22 cellular contexts compared by ENCODE assay signal in genomic region chr9:114338187-114338586, GRCh38. TPM values are rescaled to one million over a fixed set of nuclear protein-coding genes. Genes with fewer than 3 reads are reported as not detected.
A peak's percentile ranks its signal among the peaks of the same experiment; 100 is the strongest.
DNase-seq lines count a peak whose midpoint lies in the region; ATAC-seq, FAIRE-seq and TF ChIP-seq lines count a peak whose summit lies in the region.
"Had no signal": no experiment of that assay in that cellular context is flagged by ENCODE, and none has a peak within 500 bp of the region (broad histone marks: within the 10 kb centered on the region; RNA-seq: fewer than 3 reads in every experiment).

No MANE protein-coding gene starts in this region.

- peak; percentile 79 for FAIRE-seq in GM12878 (lab: Jason Lieb, UNC)
- FAIRE-seq: GM19239 had no signal

- H3K4me1 Mint-ChIP-seq in T-helper 1 cell treated with Interleukin-12 subunit alpha and Interleukin-12 subunit beta and Interleukin-4 antibody, amounts not matched to agents 30 μg/mL and 1 μg/mL, for 36 hours (ENCODE audit: low read depth), result peaks cover 20% of the 10 kb centered on the region
- peaks cover 26% of the 10 kb centered on the region for H3K4me1 Mint-ChIP-seq in CD8-positive, alpha-beta T cell (ENCODE audit: low read depth)
- peaks cover 27 to 43% of the 10 kb centered on the region in 2 donors for H3K4me1 Mint-ChIP-seq in natural killer cell treated with Interleukin-12 subunit alpha and Interleukin-12 subunit beta and Interleukin-15 and Interleukin-18, amount 100 ng/mL, for 72 hours (ENCODE audit: low read depth in 2 of 2)
- H3K4me1 Mint-ChIP-seq: GM23338 had no signal

- no peaks in the 10 kb centered on the region for H3K4me1 ChIP-seq in CD8-positive, alpha-beta T cell (ENCODE audit: insufficient read depth, low read length)
- peaks cover 6% of the 10 kb centered on the region; the same call in 1 of the 2 replicates for H3K4me1 ChIP-seq in GM12878 (ENCODE audit: control insufficient read depth, insufficient read depth, low read length)

- 0 out of 2 replicates have a peak, but pooled peaks cover 4% of the 10 kb centered on the region for H4K20me1 ChIP-seq in GM12878 (ENCODE audit: control insufficient read depth, insufficient read depth)

- H3K4me3 ChIP-seq in CD8-positive, alpha-beta T cell (ENCODE audit: low read depth, low read length), result no peak overlapping the region
- H3K4me3 ChIP-seq in GM12878, result no peak overlapping the region
- no peak overlapping the region for H3K4me3 ChIP-seq in coronary artery
- H3K4me3 ChIP-seq: BLaER1 treated with 17β-estradiol and CSF1 and Interleukin-3, amounts not matched to agents 10 nM and 100 nM; GM23338 had no signal

- intact Hi-C loops in CD8-positive, alpha-beta T cell (cut with DNase I, micrococcal nuclease), result loop anchor here (2.0 to 10.0 kb wide), 4 partner anchors 67 to 677 kb away; no protein-coding TSS in a partner anchor
- intact Hi-C loops in GM12878 (cut with micrococcal nuclease; ENCODE audit: unreplicated experiment), result loop anchor here (2.0 kb wide), 1 partner anchor 59 kb away; no protein-coding TSS in a partner anchor

- H2AFZ ChIP-seq in GM12878 (ENCODE audit: control insufficient read depth, low read depth, low read length), result no peak overlapping the region
- H2AFZ ChIP-seq: GM23338 had no signal

- CTCF ChIA-PET in CD8-positive, alpha-beta T cell (lab: Charles Lee), result interaction anchor here (0.8 to 5.3 kb wide), 10 partner anchors 15 to 315 kb away, joined by 3 to 44 read pairs (median 8); partner anchors contain the start of gene AKNA
- CTCF ChIA-PET in GM12878 (lab: Yijun Ruan, JAX), result interaction anchor here (0.7 to 6.6 kb wide), 13 partner anchors 27 to 317 kb away, joined by 3 to 122 read pairs (median 5); partner anchors contain the start of genes AKNA and WHRN

- H3K9me3 ChIP-seq in CD8-positive, alpha-beta T cell (ENCODE audit: low read length), result no peaks in the 10 kb centered on the region
- H3K9me3 ChIP-seq in GM12878 (replicated peaks; ENCODE audit: control insufficient read depth, insufficient read depth, low read length), result peaks cover 3% of the 10 kb centered on the region; the same call in 2 of the 3 replicates
- H3K9me3 ChIP-seq: Caco-2 had no signal

- no peak for TF ChIP-seq RAD21 in GM12878 (IDR thresholded peaks at IDR 0.05; ENCODE audit: insufficient read depth, low read depth, low read length)

- no peak overlapping the region for H3K4me3 Mint-ChIP-seq in T-helper 1 cell treated with Interleukin-12 subunit alpha and Interleukin-12 subunit beta and Interleukin-4 antibody, amounts not matched to agents 30 μg/mL and 1 μg/mL, for 36 hours
- H3K4me3 Mint-ChIP-seq in CD8-positive, alpha-beta T cell, result no peak overlapping the region
- H3K4me3 Mint-ChIP-seq in natural killer cell treated with Interleukin-12 subunit alpha and Interleukin-12 subunit beta and Interleukin-15 and Interleukin-18, amount 100 ng/mL, for 72 hours, result no peak overlapping the region
- H3K4me3 Mint-ChIP-seq: GM23338 had no signal

- ATAC-seq in CD8-positive, alpha-beta T cell, result no peak
- ATAC-seq in GM12878 (no peak), GM18909 (IDR thresholded peaks at IDR 0.05; ENCODE audit: poor library complexity, unreplicated experiment) (no peak), HG02623 (IDR thresholded peaks at IDR 0.05; ENCODE audit: unreplicated experiment) (no peak)
- ATAC-seq in natural killer cell treated with Interleukin-12 subunit alpha and Interleukin-12 subunit beta and Interleukin-15 and Interleukin-18, amount 100 ng/mL, for 72 hours, result no peak
- ATAC-seq: Right ventricle myocardium inferior had no signal

- H3K27ac Mint-ChIP-seq in T-helper 1 cell treated with Interleukin-12 subunit alpha and Interleukin-12 subunit beta and Interleukin-4 antibody, amounts not matched to agents 30 μg/mL and 1 μg/mL, for 36 hours, result peak overlapping the region; percentile 55
- H3K27ac Mint-ChIP-seq in CD8-positive, alpha-beta T cell, result peak overlapping the region; percentile 66
- H3K27ac Mint-ChIP-seq in natural killer cell treated with Interleukin-12 subunit alpha and Interleukin-12 subunit beta and Interleukin-15 and Interleukin-18, amount 100 ng/mL, for 72 hours, result peak overlapping the region; percentile 62 to 84
- H3K27ac Mint-ChIP-seq: GM23338 had no signal

- no peaks in the 10 kb centered on the region for H3K79me2 ChIP-seq in GM12878 (ENCODE audit: control insufficient read depth, insufficient read depth, low read length)

- H3K9me3 Mint-ChIP-seq in T-helper 1 cell treated with Interleukin-12 subunit alpha and Interleukin-12 subunit beta and Interleukin-4 antibody, amounts not matched to agents 30 μg/mL and 1 μg/mL, for 36 hours, result peaks cover 5% of the 10 kb centered on the region
- H3K9me3 Mint-ChIP-seq in CD8-positive, alpha-beta T cell, result no peaks in the 10 kb centered on the region
- H3K9me3 Mint-ChIP-seq in natural killer cell treated with Interleukin-12 subunit alpha and Interleukin-12 subunit beta and Interleukin-15 and Interleukin-18, amount 100 ng/mL, for 72 hours, result no peaks in the 10 kb centered on the region

- no TSS peak for BruUV-seq in GM12878 (replicated peaks; lab: Mats Ljungman, UMichigan)

- SMC1A ChIA-PET in GM12878 (lab: Charles Lee; ENCODE audit: uncharacterized antibody, unreplicated experiment), result interaction anchor here (0.8 to 5.7 kb wide), 18 partner anchors 9 to 315 kb away, joined by 3 to 50 read pairs (median 4); partner anchors contain the start of gene AKNA

- TF ChIP-seq POLR2A in GM12878 (IDR thresholded peaks at IDR 0.05; ENCODE audit: low read depth, low read length), result no peak

- in situ Hi-C loops in GM12878 (cut with MboI), result no loop called here

- H3K36me3 ChIP-seq in CD8-positive, alpha-beta T cell (ENCODE audit: insufficient read depth, low read length), result peaks cover 67% of the 10 kb centered on the region
- H3K36me3 ChIP-seq in GM12878 (ENCODE audit: control insufficient read depth in 2 of 2, insufficient read depth in 2 of 2, low read length in 1 of 2), result peaks cover 42 to 55% of the 10 kb centered on the region in 2 experiments

- no peak for DNase-seq in T-helper 1 cell
- no peak for DNase-seq in CD8-positive, alpha-beta T cell
- DNase-seq in GM12878 (ENCODE audit: low read depth, low spot score), result no peak
- DNase-seq in natural killer cell treated with Interleukin-12 subunit alpha and Interleukin-12 subunit beta and Interleukin-15 and Interleukin-18, amount 100 ng/mL, for 72 hours (ENCODE audit: low spot score), result no peak
- no peak for DNase-seq in coronary artery (ENCODE audit: low spot score)
- DNase-seq: Caco-2, DMS79, IMR-90, NCI-H1417, NCI-H1930, NCI-H82 had no signal

- peaks cover 73% of the 10 kb centered on the region for H3K36me3 Mint-ChIP-seq in T-helper 1 cell treated with Interleukin-12 subunit alpha and Interleukin-12 subunit beta and Interleukin-4 antibody, amounts not matched to agents 30 μg/mL and 1 μg/mL, for 36 hours (ENCODE audit: low read depth)
- H3K36me3 Mint-ChIP-seq in CD8-positive, alpha-beta T cell, result peaks cover 79% of the 10 kb centered on the region
- H3K36me3 Mint-ChIP-seq in natural killer cell treated with Interleukin-12 subunit alpha and Interleukin-12 subunit beta and Interleukin-15 and Interleukin-18, amount 100 ng/mL, for 72 hours, result peaks cover 30% of the 10 kb centered on the region

- no peak overlapping the region for H3K27ac ChIP-seq in CD8-positive, alpha-beta T cell (ENCODE audit: low read depth, low read length)
- H3K27ac ChIP-seq in GM12878 (ENCODE audit: control insufficient read depth, insufficient read depth) (no peak overlapping the region), coronary artery (no peak overlapping the region)
- H3K27ac ChIP-seq: 22Rv1 had no signal

- no peak for TF ChIP-seq EP300 in GM12878 (IDR thresholded peaks at IDR 0.05; ENCODE audit: borderline replicate concordance in 1 of 2, control insufficient read depth in 1 of 2, low read depth in 2 of 2, low read length in 2 of 2)

- POLR2A ChIA-PET in CD8-positive, alpha-beta T cell (lab: Charles Lee), result interaction anchor here (1.0 to 7.2 kb wide), 4 partner anchors 18 to 159 kb away, joined by 3 to 54 read pairs (median 3); partner anchors contain the start of gene AKNA
- POLR2A ChIA-PET in GM12878 (lab: Charles Lee), result interaction anchor here (1.0 to 2.5 kb wide), 5 partner anchors 27 to 59 kb away, joined by 3 to 11 read pairs (median 9); partner anchors contain the start of gene AKNA

- H3K9ac ChIP-seq in GM12878 (ENCODE audit: control insufficient read depth, insufficient read depth, low read length), result no peak overlapping the region

- WGBS in GM12878 (ENCODE audit: insufficient coverage, insufficient replicate concordance, low lambda C conversion rate, missing lambda C conversion rate), result 100% methylated on average over 2 of the region's 2 CpGs

- no peaks in the 10 kb centered on the region for H3K27me3 ChIP-seq in CD8-positive, alpha-beta T cell (ENCODE audit: insufficient read depth, low read length)
- no peaks in the 10 kb centered on the region for H3K27me3 ChIP-seq in GM12878 (replicated peaks in 1 of 2; ENCODE audit: control insufficient read depth in 2 of 2, insufficient read depth in 2 of 2, low read length in 1 of 2)
- H3K27me3 ChIP-seq: BLaER1 treated with 17β-estradiol and CSF1 and Interleukin-3, amounts not matched to agents 10 nM and 100 nM had no signal

- no peak overlapping the region for H3K4me2 ChIP-seq in GM12878 (ENCODE audit: control insufficient read depth, insufficient read depth)
- H3K4me2 ChIP-seq: BLaER1 treated with 17β-estradiol and CSF1 and Interleukin-3, amounts not matched to agents 10 nM and 100 nM; GM23338 had no signal

- RAD21 ChIA-PET in GM12878 (lab: Charles Lee; ENCODE audit: unreplicated experiment), result interaction anchor here (0.5 to 3.4 kb wide), 8 partner anchors 25 to 315 kb away, joined by 3 to 52 read pairs (median 7); partner anchors contain the start of gene AKNA

- TF ChIP-seq CTCF in CD8-positive, alpha-beta T cell (IDR thresholded peaks at IDR 0.05), result no peak
- TF ChIP-seq CTCF in GM12878 (IDR thresholded peaks at IDR 0.05 in 2 of 3, conservative IDR thresholded peaks at IDR 0.05 in 1 of 3; ENCODE audit: control insufficient read depth in 2 of 3, extremely low read depth in 1 of 3, insufficient read depth in 1 of 3, low read depth in 3 of 3, low read length in 3 of 3), result no peak
- TF ChIP-seq CTCF in coronary artery (IDR thresholded peaks at IDR 0.05), result no peak

- H3K27me3 Mint-ChIP-seq in T-helper 1 cell treated with Interleukin-12 subunit alpha and Interleukin-12 subunit beta and Interleukin-4 antibody, amounts not matched to agents 30 μg/mL and 1 μg/mL, for 36 hours (ENCODE audit: low read depth), result no peaks in the 10 kb centered on the region
- no peaks in the 10 kb centered on the region for H3K27me3 Mint-ChIP-seq in CD8-positive, alpha-beta T cell (ENCODE audit: low read depth)
- H3K27me3 Mint-ChIP-seq in natural killer cell treated with Interleukin-12 subunit alpha and Interleukin-12 subunit beta and Interleukin-15 and Interleukin-18, amount 100 ng/mL, for 72 hours, result no peaks in the 10 kb centered on the region

RNA-seq across cellular contexts. Expression of gene ORM2, which starts 8.5 kb away (rescaled TPM):
- total RNA-seq in CD8-positive, alpha-beta T cell, result not detected
- not detected in 2 replicates for total RNA-seq in GM12878 (2013; cell fraction: nucleolus; rRNA removed)
- total RNA-seq in GM12878 (2014; rRNA removed) (not detected in 2 replicates), GM12878 (2014; rRNA removed; fragmentation: Illumina TruSeq; extraction: Trizol) (not detected in 2 replicates), GM12878 (2021) (0.64 TPM in 1 of 2 replicates, not detected in the other)
- polyA plus RNA-seq in GM12878 (2011; ENCODE audit: low read depth), result not detected
- polyA plus RNA-seq in GM12878 (2011; rRNA removed) (not detected in 2 replicates), GM12878 (2014; fragmentation: Illumina TruSeq; extraction: Trizol) (not detected in 2 replicates), GM12878 (2014; fragmentation: Nextera tagmentation; extraction: Ambion mirVana) (not detected), GM12878 (2014; rRNA removed) (not detected in 2 replicates), GM12878 (2016; fragmentation: Nextera tagmentation; extraction: Ambion mirVana) (not detected)
- not detected in 2 replicates for polyA plus RNA-seq in GM12878 (2011; cell fraction: cytosol; rRNA removed)
- not detected in 2 replicates for polyA plus RNA-seq in GM12878 (2011; cell fraction: nucleus; rRNA removed)
- not detected in 2 replicates for polyA plus RNA-seq in GM12878 (2012)
- polyA minus RNA-seq in GM12878 (2011; rRNA and poly(A)+ RNA removed), result not detected in 2 replicates
- not detected in 2 replicates for polyA minus RNA-seq in GM12878 (2011; cell fraction: cytosol; rRNA and poly(A)+ RNA removed)
- polyA minus RNA-seq in GM12878 (2011; cell fraction: nucleus; rRNA and poly(A)+ RNA removed), result not detected in 2 replicates
- not detected for total RNA-seq in natural killer cell treated with Interleukin-12 subunit alpha and Interleukin-12 subunit beta and Interleukin-15 and Interleukin-18, amount 100 ng/mL, for 72 hours
- total RNA-seq: G401, HT-29, IMR-90, NCI-H460, Right ventricle myocardium inferior had no signal
- polyA plus RNA-seq: IMR-90 had no signal

RNA-seq across cellular contexts. Expression of gene ORM1, which starts 15.3 kb away (rescaled TPM):
- not detected for total RNA-seq in CD8-positive, alpha-beta T cell
- not detected in 2 replicates for total RNA-seq in GM12878 (2013; cell fraction: nucleolus; rRNA removed)
- total RNA-seq in GM12878 (2014; rRNA removed) (not detected in 2 replicates), GM12878 (2014; rRNA removed; fragmentation: Illumina TruSeq; extraction: Trizol) (not detected in 2 replicates), GM12878 (2021) (3.5 and 4.4 TPM in 2 replicates)
- not detected for polyA plus RNA-seq in GM12878 (2011; ENCODE audit: low read depth)
- polyA plus RNA-seq in GM12878 (2011; rRNA removed) (not detected in 2 replicates), GM12878 (2014; fragmentation: Illumina TruSeq; extraction: Trizol) (not detected in 2 replicates), GM12878 (2014; fragmentation: Nextera tagmentation; extraction: Ambion mirVana) (not detected), GM12878 (2014; rRNA removed) (not detected in 2 replicates), GM12878 (2016; fragmentation: Nextera tagmentation; extraction: Ambion mirVana) (not detected)
- polyA plus RNA-seq in GM12878 (2011; cell fraction: cytosol; rRNA removed), result not detected in 2 replicates
- not detected in 2 replicates for polyA plus RNA-seq in GM12878 (2011; cell fraction: nucleus; rRNA removed)
- not detected in 2 replicates for polyA plus RNA-seq in GM12878 (2012)
- not detected in 2 replicates for polyA minus RNA-seq in GM12878 (2011; rRNA and poly(A)+ RNA removed)
- not detected in 2 replicates for polyA minus RNA-seq in GM12878 (2011; cell fraction: cytosol; rRNA and poly(A)+ RNA removed)
- polyA minus RNA-seq in GM12878 (2011; cell fraction: nucleus; rRNA and poly(A)+ RNA removed), result not detected in 2 replicates
- not detected for total RNA-seq in natural killer cell treated with Interleukin-12 subunit alpha and Interleukin-12 subunit beta and Interleukin-15 and Interleukin-18, amount 100 ng/mL, for 72 hours
- total RNA-seq: G401, GM23338, HT-29, NCI-H460 had no signal
- polyA plus RNA-seq: GM23338, IMR-90 had no signal

RNA-seq across cellular contexts. Expression of gene AKNA, which starts 49.6 kb away (rescaled TPM):
- total RNA-seq in CD8-positive, alpha-beta T cell, result 100 to 1,000 TPM; 249 to 269 TPM
- 305 and 316 TPM in 2 replicates for total RNA-seq in GM12878 (2013; cell fraction: nucleolus; rRNA removed)
- 49.4 and 59.0 TPM in 2 replicates for total RNA-seq in GM12878 (2014; rRNA removed)
- total RNA-seq in GM12878 (2014; rRNA removed; fragmentation: Illumina TruSeq; extraction: Trizol), result 36.0 and 39.8 TPM in 2 replicates
- total RNA-seq in GM12878 (2021), result 117 and 132 TPM in 2 replicates
- 22.0 TPM for polyA plus RNA-seq in GM12878 (2011; ENCODE audit: low read depth)
- 18.0 and 30.1 TPM in 2 replicates for polyA plus RNA-seq in GM12878 (2011; rRNA removed)
- 33.7 and 39.1 TPM in 2 replicates for polyA plus RNA-seq in GM12878 (2011; cell fraction: cytosol; rRNA removed)
- polyA plus RNA-seq in GM12878 (2011; cell fraction: nucleus; rRNA removed), result 107 and 123 TPM in 2 replicates
- polyA plus RNA-seq in GM12878 (2012), result 57.1 and 64.5 TPM in 2 replicates
- 27.2 and 57.6 TPM in 2 replicates for polyA plus RNA-seq in GM12878 (2014; fragmentation: Illumina TruSeq; extraction: Trizol)
- polyA plus RNA-seq in GM12878 (2014; fragmentation: Nextera tagmentation; extraction: Ambion mirVana), result 1 to 10 TPM; 1.6 to 5.0 TPM
- 71.9 and 77.7 TPM in 2 replicates for polyA plus RNA-seq in GM12878 (2014; rRNA removed)
- polyA plus RNA-seq in GM12878 (2016; fragmentation: Nextera tagmentation; extraction: Ambion mirVana), result 10 to 100 TPM; 28.0 to 30.9 TPM
- polyA minus RNA-seq in GM12878 (2011; rRNA and poly(A)+ RNA removed), result 47.4 and 97.2 TPM in 2 replicates
- 31.4 and 34.5 TPM in 2 replicates for polyA minus RNA-seq in GM12878 (2011; cell fraction: cytosol; rRNA and poly(A)+ RNA removed)
- 64.4 and 127 TPM in 2 replicates for polyA minus RNA-seq in GM12878 (2011; cell fraction: nucleus; rRNA and poly(A)+ RNA removed)
- 100 to 1,000 TPM; 332 to 469 TPM for total RNA-seq in natural killer cell treated with Interleukin-12 subunit alpha and Interleukin-12 subunit beta and Interleukin-15 and Interleukin-18, amount 100 ng/mL, for 72 hours
